ENCODE assay signal across 1 cellular context in genomic region chr3:71247948-71248315, GRCh38.
TF ChIP-seq lines count a peak whose summit lies in the region.

No MANE protein-coding gene starts in this region.

TF ChIP-seq in IMR-90, 13 proteins besides CTCF, POLR2A, EP300 and RAD21 (continued from another document):
- no peak for TF ChIP-seq NFE2L2 (IDR thresholded peaks at IDR 0.05; ENCODE audit: low read depth, low read length)
- TF ChIP-seq CHD1 (IDR thresholded peaks at IDR 0.05; ENCODE audit: low read depth, low read length): no peak
- no peak for TF ChIP-seq RFX5 (IDR thresholded peaks at IDR 0.05; ENCODE audit: low read depth, low read length)
- no peak for TF ChIP-seq MXI1 (IDR thresholded peaks at IDR 0.05; ENCODE audit: borderline replicate concordance, low read depth, low read length)
- TF ChIP-seq MAZ (IDR thresholded peaks at IDR 0.05; ENCODE audit: borderline replicate concordance, low read depth, low read length): no peak
- TF ChIP-seq BHLHE40 (IDR thresholded peaks at IDR 0.05; ENCODE audit: low read depth, low read length): no peak
- TF ChIP-seq ELK1 (IDR thresholded peaks at IDR 0.05; ENCODE audit: borderline replicate concordance, low read depth, low read length): no peak
- TF ChIP-seq MAFK (IDR thresholded peaks at IDR 0.05; ENCODE audit: low read depth, low read length): no peak
- no peak for TF ChIP-seq SMC3 (IDR thresholded peaks at IDR 0.05; ENCODE audit: low read depth, low read length)
- TF ChIP-seq CEBPB (IDR thresholded peaks at IDR 0.05; ENCODE audit: low read depth, low read length): no peak
- TF ChIP-seq RCOR1 (IDR thresholded peaks at IDR 0.05; ENCODE audit: insufficient replicate concordance, low read length): no peak
